1 cellular context compared by ENCODE assay signal in genomic region chr1:67960766-67961165, GRCh38.
TF ChIP-seq lines count a peak whose summit lies in the region.

No MANE protein-coding gene starts in this region.

TF ChIP-seq in IMR-90, 13 proteins besides CTCF, POLR2A, EP300 and RAD21 (continued from another document):
- no peak for TF ChIP-seq NFE2L2 (IDR thresholded peaks at IDR 0.05; ENCODE audit: low read depth, low read length)
- no peak for TF ChIP-seq BHLHE40 (IDR thresholded peaks at IDR 0.05; ENCODE audit: low read depth, low read length)
- TF ChIP-seq MAZ (IDR thresholded peaks at IDR 0.05; ENCODE audit: borderline replicate concordance, low read depth, low read length): no peak
- TF ChIP-seq RCOR1 (IDR thresholded peaks at IDR 0.05; ENCODE audit: insufficient replicate concordance, low read length): no peak
- TF ChIP-seq CEBPB (IDR thresholded peaks at IDR 0.05; ENCODE audit: low read depth, low read length): no peak
- TF ChIP-seq, protein P1, sequence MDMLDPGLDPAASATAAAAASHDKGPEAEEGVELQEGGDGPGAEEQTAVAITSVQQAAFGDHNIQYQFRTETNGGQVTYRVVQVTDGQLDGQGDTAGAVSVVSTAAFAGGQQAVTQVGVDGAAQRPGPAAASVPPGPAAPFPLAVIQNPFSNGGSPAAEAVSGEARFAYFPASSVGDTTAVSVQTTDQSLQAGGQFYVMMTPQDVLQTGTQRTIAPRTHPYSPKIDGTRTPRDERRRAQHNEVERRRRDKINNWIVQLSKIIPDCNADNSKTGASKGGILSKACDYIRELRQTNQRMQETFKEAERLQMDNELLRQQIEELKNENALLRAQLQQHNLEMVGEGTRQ (IDR thresholded peaks at IDR 0.05; ENCODE audit: low read depth, low read length): no peak
- no peak for TF ChIP-seq FOS (IDR thresholded peaks at IDR 0.05; ENCODE audit: low read depth, low read length)
- TF ChIP-seq MAFK (IDR thresholded peaks at IDR 0.05; ENCODE audit: low read depth, low read length): no peak
- no peak for TF ChIP-seq CHD1 (IDR thresholded peaks at IDR 0.05; ENCODE audit: low read depth, low read length)
- no peak for TF ChIP-seq MXI1 (IDR thresholded peaks at IDR 0.05; ENCODE audit: borderline replicate concordance, low read depth, low read length)
